26 cellular contexts compared by ENCODE assay signal in the genomic region with DNA sequence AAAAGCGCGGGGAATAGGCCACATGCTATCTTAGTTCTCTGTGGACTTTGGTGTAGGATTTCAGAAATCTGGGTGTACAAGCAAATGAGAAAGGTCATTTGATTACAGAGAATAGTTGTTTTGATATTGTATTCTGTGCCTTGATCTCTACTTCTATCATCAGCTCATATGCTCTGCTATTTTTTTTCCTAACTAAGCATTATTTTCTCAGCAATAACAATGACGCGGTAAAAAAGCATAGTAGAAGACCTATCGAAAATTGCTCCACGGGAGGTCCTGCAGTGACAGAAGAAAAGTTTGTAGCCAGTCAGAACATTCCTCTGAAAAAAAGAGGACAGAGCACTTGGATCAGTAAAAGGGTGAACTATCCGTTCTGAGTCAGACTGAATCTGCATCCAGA. TPM values are rescaled to one million over a fixed set of nuclear protein-coding genes. Genes with fewer than 3 reads are reported as not detected.
DNase-seq lines count a peak whose midpoint lies in the region; ATAC-seq, FAIRE-seq and TF ChIP-seq lines count a peak whose summit lies in the region.
"Had no signal": no experiment of that assay in that cellular context is flagged by ENCODE, and none has a peak within 500 bp of the region (broad histone marks: within the 10 kb centered on the region; RNA-seq: fewer than 3 reads in every experiment).

No MANE protein-coding gene starts in this region.

- no peak overlapping the region for H3K4me3 ChIP-seq in CD4-positive, alpha-beta memory T cell (ENCODE audit: low read length in 2 of 2)
- H3K4me3 ChIP-seq in IMR-90 (ENCODE audit: insufficient read depth, low read depth, low read length) (no peak overlapping the region), endothelial cell of umbilical vein (replicated peaks in 1 of 3; ENCODE audit: insufficient read depth in 1 of 3, low read depth in 1 of 3, low read length in 3 of 3) (no peak overlapping the region)

- peaks cover 21 to 24% of the 10 kb centered on the region in 2 donors for H3K27me3 Mint-ChIP-seq in CD4-positive, alpha-beta memory T cell
- no peaks in the 10 kb centered on the region for H3K27me3 Mint-ChIP-seq in osteocyte (ENCODE audit: unreplicated experiment)
- H3K27me3 Mint-ChIP-seq: memory B cell; stimulated activated memory B cell treated with anti-CD40 and anti-IgM and Interleukin-4, amounts not matched to agents 10 μg/mL and 1 μg/mL and 100 μg/mL, for 72 hours had no signal

- dilution Hi-C loops in IMR-90 (cut with HindIII; ENCODE audit: low sequenced_read_pairs, unreplicated experiment) = no loop called here
- dilution Hi-C loops in endothelial cell of umbilical vein (cut with MboI; ENCODE audit: extremely low pct_ligation_motif_present, low sequenced_read_pairs) = no loop called here

- H2BK120ac ChIP-seq in IMR-90 (ENCODE audit: low read depth, low read length) = no peak overlapping the region

- H3K56ac ChIP-seq in IMR-90 (ENCODE audit: extremely low read depth, insufficient read depth, low read length) = no peak overlapping the region

- no peak for ATAC-seq in IMR-90 (ENCODE audit: low read depth)
- no peak for ATAC-seq in left lobe of liver
- ATAC-seq: effector memory CD8-positive, alpha-beta T cell; PC-3; stimulated activated memory B cell treated with anti-CD40 and anti-IgM and Interleukin-4, amounts not matched to agents 10 μg/mL and 1 μg/mL and 100 μg/mL, for 72 hours had no signal

- no peak overlapping the region for H3K4ac ChIP-seq in IMR-90 (ENCODE audit: low read depth, low read length)

- H3K27ac Mint-ChIP-seq in CD4-positive, alpha-beta memory T cell = no peak overlapping the region
- peak overlapping the region; percentile 53 for H3K27ac Mint-ChIP-seq in osteocyte (ENCODE audit: unreplicated experiment)
- H3K27ac Mint-ChIP-seq: memory B cell; nephron progenitor cell; stimulated activated memory B cell treated with anti-CD40 and anti-IgM and Interleukin-4, amounts not matched to agents 10 μg/mL and 1 μg/mL and 100 μg/mL, for 72 hours had no signal

- H3K4me2 ChIP-seq in IMR-90 (ENCODE audit: low read depth, low read length) (no peak overlapping the region), endothelial cell of umbilical vein (ENCODE audit: insufficient read depth, low read length) (no peak overlapping the region)

- H2BK5ac ChIP-seq in IMR-90 (ENCODE audit: low read depth, low read length, poor library complexity, severe bottlenecking) = no peak overlapping the region

- peaks cover 11% of the 10 kb centered on the region for H3K4me1 ChIP-seq in CD4-positive, alpha-beta memory T cell (ENCODE audit: insufficient read depth, low read length)
- peaks cover 3% of the 10 kb centered on the region; the same call in 1 of the 2 replicates for H3K4me1 ChIP-seq in IMR-90 (ENCODE audit: control insufficient read depth, insufficient read depth, low read length)
- no peaks in the 10 kb centered on the region for H3K4me1 ChIP-seq in endothelial cell of umbilical vein (ENCODE audit: control insufficient read depth, extremely low read depth, insufficient read depth, low read length)
- H3K4me1 ChIP-seq: adrenal gland, breast epithelium had no signal

- TF ChIP-seq CTCF in IMR-90 (conservative IDR thresholded peaks at IDR 0.05; ENCODE audit: low read depth, low read length) (no peak), endothelial cell of umbilical vein (IDR thresholded peaks at IDR 0.05; ENCODE audit: extremely low read depth in 1 of 2, insufficient read depth in 1 of 2, low read depth in 1 of 2, low read length in 2 of 2) (no peak), osteocyte (IDR thresholded peaks at IDR 0.05) (no peak)

- no peak for FAIRE-seq in endothelial cell of umbilical vein (lab: Jason Lieb, UNC)
- FAIRE-seq: colon, GM19239, H1 had no signal

- no peak overlapping the region for H2BK15ac ChIP-seq in IMR-90 (ENCODE audit: low read depth, low read length)

- no peak for TF ChIP-seq RAD21 in IMR-90 (IDR thresholded peaks at IDR 0.05; ENCODE audit: low read length)

- BruUV-seq in IMR-90 (replicated peaks; lab: Mats Ljungman, UMichigan) (no TSS peak), endothelial cell of umbilical vein (replicated peaks; lab: Mats Ljungman, UMichigan) (TSS peak; percentile 14)

- peak overlapping the region in 7 of 8 donors; percentile 10 to 70 (median 58) for H3K4me3 Mint-ChIP-seq in CD4-positive, alpha-beta memory T cell
- H3K4me3 Mint-ChIP-seq in osteocyte (ENCODE audit: unreplicated experiment) = peak overlapping the region; percentile 64
- H3K4me3 Mint-ChIP-seq: effector memory CD8-positive, alpha-beta T cell; memory B cell; nephron progenitor cell had no signal

- DNase-seq in CD4-positive, alpha-beta memory T cell = no peak
- no peak for DNase-seq in IMR-90
- no peak for DNase-seq in endothelial cell of umbilical vein (ENCODE audit: low read depth, low spot score)
- DNase-seq in osteocyte (ENCODE audit: extremely low spot score, unreplicated experiment) = no peak
- DNase-seq in AG08395 (ENCODE audit: low spot score) = no peak
- DNase-seq in left lobe of liver (ENCODE audit: low spot score) = no peak
- no peak for DNase-seq in GOT3 (lab: John Stamatoyannopoulos, UW)
- DNase-seq: activated CD4-positive, alpha-beta T cell treated with anti-CD3 and anti-CD28 coated beads, Interleukin-2, amount 50 U/mL, for 4 hours; activated gamma-delta T cell; adrenal gland; effector memory CD8-positive, alpha-beta T cell; NCI-H1092 treated with DMSO at 0.1 percent for 48 hours; NCI-H2029 treated with DMSO at 0.1 percent for 48 hours; NCI-H226; NCI-H82; nephron progenitor cell; PC-3; Right ventricle myocardium superior; stimulated activated CD4-positive, alpha-beta T cell treated with anti-CD3 and anti-CD28 coated beads, Interleukin-2, amount 100 ng/mL, for 24 hours; tibial artery had no signal

- WGBS in IMR-90 (ENCODE audit: extremely low coverage in 2 of 2, insufficient read length in 1 of 2), 2 experiments = 100% methylated on average over 2 of the region's 7 CpGs; no CpG with 5 or more reads in 1 of the 2 experiments

- no peak overlapping the region for H3K14ac ChIP-seq in IMR-90 (replicated peaks; ENCODE audit: low read depth, low read length)

- H2BK20ac ChIP-seq in IMR-90 (ENCODE audit: low read depth, low read length) = no peak overlapping the region

- H2AK5ac ChIP-seq in IMR-90 (ENCODE audit: low read depth, low read length) = no peak overlapping the region

- H2AFZ ChIP-seq in IMR-90 (replicated peaks; ENCODE audit: low read length, poor library complexity) (no peak overlapping the region), endothelial cell of umbilical vein (ENCODE audit: low read depth, low read length) (no peak overlapping the region)

- no peak overlapping the region for H3K23ac ChIP-seq in IMR-90 (ENCODE audit: low read depth, low read length)

- H3K79me2 ChIP-seq in endothelial cell of umbilical vein (ENCODE audit: control insufficient read depth, insufficient read depth, low read length) = no peaks in the 10 kb centered on the region

- H3K9ac ChIP-seq in IMR-90 (ENCODE audit: low read depth, low read length) (no peak overlapping the region), endothelial cell of umbilical vein (replicated peaks; ENCODE audit: extremely low read depth, insufficient read depth, low read length) (no peak overlapping the region)

- H3K9me1 ChIP-seq in IMR-90 (ENCODE audit: insufficient read depth, low read length) (no peaks in the 10 kb centered on the region), endothelial cell of umbilical vein (replicated peaks; ENCODE audit: control insufficient read depth, extremely low read depth, insufficient read depth, low read length) (no peaks in the 10 kb centered on the region)

- no peaks in the 10 kb centered on the region for H3K79me1 ChIP-seq in IMR-90 (ENCODE audit: low read depth in 1 of 2, low read length in 2 of 2)

- no peaks in the 10 kb centered on the region for H3K36me3 ChIP-seq in CD4-positive, alpha-beta memory T cell (ENCODE audit: insufficient read depth, low read length)
- H3K36me3 ChIP-seq in IMR-90 (ENCODE audit: control insufficient read depth, insufficient read depth, low read length) = no peaks in the 10 kb centered on the region
- no peaks in the 10 kb centered on the region for H3K36me3 ChIP-seq in endothelial cell of umbilical vein (ENCODE audit: control insufficient read depth in 2 of 2, extremely low read depth in 1 of 2, insufficient read depth in 2 of 2, low read length in 2 of 2)
- H3K36me3 ChIP-seq: adrenal gland, breast epithelium, tibial artery had no signal

- no peak overlapping the region for H4K8ac ChIP-seq in IMR-90 (ENCODE audit: low read depth in 2 of 2, low read length in 2 of 2)

- no peaks in the 10 kb centered on the region for H3K9me3 ChIP-seq in CD4-positive, alpha-beta memory T cell (ENCODE audit: control insufficient read depth in 1 of 2, low read length in 2 of 2)
- H3K9me3 ChIP-seq in IMR-90 (ENCODE audit: control insufficient read depth, insufficient read depth, low read length) (no peaks in the 10 kb centered on the region), endothelial cell of umbilical vein (replicated peaks; ENCODE audit: control insufficient read depth, insufficient read depth, low read length) (no peaks in the 10 kb centered on the region)
- H3K9me3 ChIP-seq: adrenal gland, breast epithelium, tibial artery had no signal

- no peak overlapping the region for H4K5ac ChIP-seq in IMR-90 (ENCODE audit: low read depth, low read length)

- CTCF ChIA-PET in CD4-positive, alpha-beta memory T cell (lab: Charles Lee; ENCODE audit: partially characterized antibody) = no interaction called here
- CTCF ChIA-PET in IMR-90 (lab: Yijun Ruan, JAX) = no interaction called here
- CTCF ChIA-PET in endothelial cell of umbilical vein (lab: Charles Lee) = no interaction called here

- TF ChIP-seq POLR2A in IMR-90 (IDR thresholded peaks at IDR 0.05; ENCODE audit: low read depth, low read length) = no peak
- TF ChIP-seq POLR2A in endothelial cell of umbilical vein (IDR thresholded peaks at IDR 0.05; ENCODE audit: low read depth, low read length) = no peak

- in situ Hi-C loops in IMR-90 (cut with MboI; ENCODE audit: low sequenced_read_pairs) = loop anchor here (10.0 kb wide), 1 partner anchor 537 kb away; no protein-coding TSS in a partner anchor

- no peak overlapping the region for H3K27ac ChIP-seq in CD4-positive, alpha-beta memory T cell (ENCODE audit: low read depth, low read length)
- H3K27ac ChIP-seq in IMR-90 (ENCODE audit: insufficient read depth, low read length) = no peak overlapping the region
- H3K27ac ChIP-seq in endothelial cell of umbilical vein (ENCODE audit: insufficient read depth, low read depth, low read length) = no peak overlapping the region
- H3K27ac ChIP-seq: adrenal gland had no signal

- H4K91ac ChIP-seq in IMR-90 (ENCODE audit: insufficient read depth, low read depth, low read length) = no peak overlapping the region

- no peak overlapping the region for H2AK9ac ChIP-seq in IMR-90 (replicated peaks; ENCODE audit: low read depth, low read length, poor library complexity)

- no peaks in the 10 kb centered on the region for H3K36me3 Mint-ChIP-seq in CD4-positive, alpha-beta memory T cell
- no peaks in the 10 kb centered on the region for H3K36me3 Mint-ChIP-seq in osteocyte (ENCODE audit: unreplicated experiment)
- H3K36me3 Mint-ChIP-seq: memory B cell; stimulated activated memory B cell treated with anti-CD40 and anti-IgM and Interleukin-4, amounts not matched to agents 10 μg/mL and 1 μg/mL and 100 μg/mL, for 72 hours had no signal

- POLR2A ChIA-PET in CD4-positive, alpha-beta memory T cell (lab: Charles Lee; ENCODE audit: partially characterized antibody) = no interaction called here
- POLR2A ChIA-PET in IMR-90 (lab: Charles Lee; ENCODE audit: unreplicated experiment) (no interaction called here), endothelial cell of umbilical vein (lab: Charles Lee) (no interaction called here)

- H4K20me1 ChIP-seq in IMR-90 (ENCODE audit: insufficient read depth, low read length) (no peaks in the 10 kb centered on the region), endothelial cell of umbilical vein (replicated peaks; ENCODE audit: control insufficient read depth, extremely low read depth, insufficient read depth, low read length) (no peaks in the 10 kb centered on the region)

- H3K4me1 Mint-ChIP-seq in CD4-positive, alpha-beta memory T cell = peaks cover 0 to 8% (median 3%) of the 10 kb centered on the region in 4 donors
- H3K4me1 Mint-ChIP-seq in osteocyte (ENCODE audit: unreplicated experiment) = peaks cover 9% of the 10 kb centered on the region

- no peaks in the 10 kb centered on the region for H3K9me3 Mint-ChIP-seq in CD4-positive, alpha-beta memory T cell
- H3K9me3 Mint-ChIP-seq in osteocyte (ENCODE audit: unreplicated experiment) = no peaks in the 10 kb centered on the region
- H3K9me3 Mint-ChIP-seq: effector memory CD8-positive, alpha-beta T cell; memory B cell; nephron progenitor cell; stimulated activated memory B cell treated with anti-CD40 and anti-IgM and Interleukin-4, amounts not matched to agents 10 μg/mL and 1 μg/mL and 100 μg/mL, for 72 hours had no signal

- H3K18ac ChIP-seq in IMR-90 (ENCODE audit: low read depth, low read length) = no peak overlapping the region

- H3K27me3 ChIP-seq in CD4-positive, alpha-beta memory T cell (ENCODE audit: insufficient read depth, low read length) = peaks cover 7% of the 10 kb centered on the region
- peaks cover 24% of the 10 kb centered on the region for H3K27me3 ChIP-seq in IMR-90 (ENCODE audit: control insufficient read depth, insufficient read depth, low read length)
- peaks cover 19 to 27% of the 10 kb centered on the region in 2 experiments for H3K27me3 ChIP-seq in endothelial cell of umbilical vein (ENCODE audit: control insufficient read depth in 2 of 2, insufficient read depth in 2 of 2, low read length in 2 of 2)
- H3K27me3 ChIP-seq: adrenal gland, breast epithelium, tibial artery had no signal

- intact Hi-C loops in CD4-positive, alpha-beta memory T cell (cut with micrococcal nuclease) = loop anchor here (10.0 kb wide), 1 partner anchor 707 kb away; no protein-coding TSS in a partner anchor
- intact Hi-C loops in IMR-90 (cut with micrococcal nuclease) = loop anchor here (2.0 to 10.0 kb wide), 4 partner anchors 535 to 1053 kb away; no protein-coding TSS in a partner anchor
- intact Hi-C loops in endothelial cell of umbilical vein (cut with micrococcal nuclease) = no loop called here

RNA-seq across cellular contexts. Expression of a gene that starts 2.8 kb away (rescaled TPM):
- total RNA-seq in CD4-positive, alpha-beta memory T cell = under 1 TPM; 0.03 to 0.09 TPM
- polyA plus RNA-seq in CD4-positive, alpha-beta memory T cell = under 1 TPM in 1 of 2 donors, not detected in 1; 0.21 TPM
- total RNA-seq in IMR-90 (2012; rRNA removed) (0.28 and 0.36 TPM in 2 replicates), endothelial cell of umbilical vein (3.1 and 4.2 TPM in 2 replicates), osteocyte (69.3 and 80.0 TPM in 2 replicates), left lobe of liver (17.3 TPM)
- polyA plus RNA-seq in IMR-90 (2012; rRNA removed) (0.16 and 0.19 TPM in 2 replicates), endothelial cell of umbilical vein (0.72 and 0.76 TPM in 2 replicates)
- 0.02 and 0.09 TPM in 2 replicates for polyA plus RNA-seq in IMR-90 (2012; cell fraction: cytosol; rRNA removed)
- polyA plus RNA-seq in IMR-90 (2012; cell fraction: nucleus; rRNA removed; ENCODE audit: low replicate concordance) = 0.09 and 0.28 TPM in 2 replicates
- 0.67 and 0.68 TPM in 2 replicates for polyA plus RNA-seq in endothelial cell of umbilical vein (2011; cell fraction: cytosol; rRNA removed)
- polyA plus RNA-seq in endothelial cell of umbilical vein (2011; cell fraction: nucleus; rRNA removed) = 3.1 and 4.4 TPM in 2 replicates
- polyA plus RNA-seq in endothelial cell of umbilical vein (2012) = 0.16 and 0.33 TPM in 2 replicates
- polyA minus RNA-seq in endothelial cell of umbilical vein = 5.2 and 6.0 TPM in 2 replicates
- 1.3 TPM for polyA minus RNA-seq in endothelial cell of umbilical vein (2011; cell fraction: cytosol; rRNA and poly(A)+ RNA removed)
- polyA minus RNA-seq in endothelial cell of umbilical vein (2011; cell fraction: nucleus; rRNA and poly(A)+ RNA removed) = 10.0 and 11.3 TPM in 2 replicates
